ENCODE assay signal across 23 cellular contexts in genomic region chr11:60957188-60957587, GRCh38. TPM values are rescaled to one million over a fixed set of nuclear protein-coding genes. Genes with fewer than 3 reads are reported as not detected.
DNase-seq lines count a peak whose midpoint lies in the region; ATAC-seq, FAIRE-seq and TF ChIP-seq lines count a peak whose summit lies in the region.
"Had no signal": no experiment of that assay in that cellular context is flagged by ENCODE, and none has a peak within 500 bp of the region (broad histone marks: within the 10 kb centered on the region; RNA-seq: fewer than 3 reads in every experiment).

No MANE protein-coding gene starts in this region.

- H4K20me1 ChIP-seq in astrocyte (ENCODE audit: insufficient read depth, low read length) = no peaks in the 10 kb centered on the region
- no peaks in the 10 kb centered on the region for H4K20me1 ChIP-seq in fibroblast of lung (ENCODE audit: control insufficient read depth, extremely low read depth, insufficient read depth, low read length)
- no peaks in the 10 kb centered on the region for H4K20me1 ChIP-seq in osteoblast (ENCODE audit: insufficient read depth, low read length)

- TF ChIP-seq CTCF in astrocyte (IDR thresholded peaks at IDR 0.05; ENCODE audit: insufficient read depth, low read depth, low read length) (no peak), fibroblast of lung (conservative IDR thresholded peaks at IDR 0.05 in 1 of 2, IDR thresholded peaks at IDR 0.05 in 1 of 2; ENCODE audit: low read depth in 1 of 2, low read length in 2 of 2) (no peak), osteoblast (IDR thresholded peaks at IDR 0.05; ENCODE audit: extremely low read depth, low read depth, low read length) (no peak), pancreas (IDR thresholded peaks at IDR 0.05) (no peak)

- WGBS in pancreas, 2 donors = 66 to 79% methylated on average over 4 of the region's 4 CpGs

- H2AFZ ChIP-seq in astrocyte (ENCODE audit: low read depth, low read length) (no peak overlapping the region), fibroblast of lung (ENCODE audit: low read length) (no peak overlapping the region), osteoblast (ENCODE audit: low read length) (no peak overlapping the region)

- H3K9me3 ChIP-seq in astrocyte (ENCODE audit: insufficient read depth, low read depth, low read length) (no peaks in the 10 kb centered on the region), fibroblast of lung (ENCODE audit: control insufficient read depth, insufficient read depth, low read depth, low read length) (no peaks in the 10 kb centered on the region), osteoblast (ENCODE audit: low read depth, low read length) (no peaks in the 10 kb centered on the region), pancreas (no peaks in the 10 kb centered on the region)
- H3K9me3 ChIP-seq: left ventricle myocardium inferior, right lobe of liver had no signal

- H3K4me1 ChIP-seq in astrocyte (ENCODE audit: insufficient read depth, low read length) = peaks cover 2% of the 10 kb centered on the region
- no peaks in the 10 kb centered on the region for H3K4me1 ChIP-seq in fibroblast of lung (ENCODE audit: control insufficient read depth, extremely low read depth, insufficient read depth, low read length)
- H3K4me1 ChIP-seq in osteoblast (ENCODE audit: insufficient read depth, low read length) = peaks cover 11% of the 10 kb centered on the region
- H3K4me1 ChIP-seq in pancreas = no peaks in the 10 kb centered on the region

- H3K36me3 ChIP-seq in astrocyte (ENCODE audit: insufficient read depth, low read length) (no peaks in the 10 kb centered on the region), fibroblast of lung (ENCODE audit: control insufficient read depth, insufficient read depth, low read length) (no peaks in the 10 kb centered on the region), osteoblast (ENCODE audit: insufficient read depth, low read length) (no peaks in the 10 kb centered on the region), pancreas (no peaks in the 10 kb centered on the region)
- H3K36me3 ChIP-seq: left ventricle myocardium inferior, right lobe of liver had no signal

- H3K4me2 ChIP-seq in astrocyte (ENCODE audit: low read length) (no peak overlapping the region), fibroblast of lung (ENCODE audit: extremely low read depth, insufficient read depth, low read length) (no peak overlapping the region), osteoblast (ENCODE audit: insufficient read depth, low read length) (no peak overlapping the region)

- H3K9ac ChIP-seq in astrocyte (ENCODE audit: low read length) (no peak overlapping the region), fibroblast of lung (ENCODE audit: insufficient read depth, low read length) (no peak overlapping the region)

- H3K4me1 Mint-ChIP-seq in astrocyte (ENCODE audit: low read depth, unreplicated experiment) = peaks cover 4% of the 10 kb centered on the region

- H3K27me3 ChIP-seq in astrocyte (ENCODE audit: insufficient read depth, low read length) = peaks cover 7% of the 10 kb centered on the region
- peaks cover 3% of the 10 kb centered on the region for H3K27me3 ChIP-seq in fibroblast of lung (ENCODE audit: control insufficient read depth, insufficient read depth, low read length)
- H3K27me3 ChIP-seq in osteoblast (ENCODE audit: insufficient read depth, low read length) = peaks cover 12% of the 10 kb centered on the region
- no peaks in the 10 kb centered on the region for H3K27me3 ChIP-seq in pancreas
- H3K27me3 ChIP-seq: right lobe of liver had no signal

- FAIRE-seq in astrocyte (lab: Jason Lieb, UNC) (no peak), pancreas (lab: Jason Lieb, UNC) (no peak)
- FAIRE-seq: frontal cortex had no signal

- H3K27ac Mint-ChIP-seq in astrocyte (ENCODE audit: unreplicated experiment) = no peak overlapping the region
- H3K27ac Mint-ChIP-seq: nephron had no signal

- H3K79me2 ChIP-seq in astrocyte (ENCODE audit: insufficient read depth, low read length) (no peaks in the 10 kb centered on the region), fibroblast of lung (ENCODE audit: control insufficient read depth, insufficient read depth, low read length) (no peaks in the 10 kb centered on the region), osteoblast (ENCODE audit: insufficient read depth, low read length) (no peaks in the 10 kb centered on the region)

- ATAC-seq in pancreas = no peak
- ATAC-seq: activated CD4-positive, CD25-positive, alpha-beta regulatory T cell treated with anti-CD3 and anti-CD28 coated beads, Interleukin-2, amount 50 U/mL, for 24 hours; activated T-cell treated with anti-CD3 and anti-CD28 coated beads, Interleukin-2, amount 50 U/mL, for 4 hours; right lobe of liver; stimulated activated naive CD8-positive, alpha-beta T cell treated with anti-CD3 and anti-CD28 coated beads, Interleukin-15, Interleukin-2, amounts not matched to agents 100 U/mL and 50 U/mL, for 24 hours had no signal

- H3K9me3 Mint-ChIP-seq in astrocyte (ENCODE audit: unreplicated experiment) = peaks cover 6% of the 10 kb centered on the region
- H3K9me3 Mint-ChIP-seq: activated T-cell treated with anti-CD3 and anti-CD28 coated beads, Interleukin-2, amount 50 U/mL, for 4 hours; nephron had no signal

- H3K27me3 Mint-ChIP-seq in astrocyte (ENCODE audit: low read depth, unreplicated experiment) = peaks cover 44% of the 10 kb centered on the region

- no peak overlapping the region for H3K4me3 Mint-ChIP-seq in astrocyte (ENCODE audit: unreplicated experiment)
- H3K4me3 Mint-ChIP-seq: activated T-cell treated with anti-CD3 and anti-CD28 coated beads, Interleukin-2, amount 50 U/mL, for 4 hours; nephron had no signal

- peaks cover 2% of the 10 kb centered on the region for H3K36me3 Mint-ChIP-seq in astrocyte (ENCODE audit: low read depth, unreplicated experiment)

- intact Hi-C loops in pancreas (cut with DNase I) = no loop called here

- H3K4me3 ChIP-seq in astrocyte (ENCODE audit: insufficient read depth, low read depth, low read length) (no peak overlapping the region), fibroblast of lung (replicated peaks in 1 of 4; ENCODE audit: control extremely low read depth in 1 of 4, insufficient read depth in 1 of 4, low read depth in 3 of 4, low read length in 4 of 4) (no peak overlapping the region), osteoblast (ENCODE audit: insufficient read depth, low read length) (no peak overlapping the region), pancreas (no peak overlapping the region)
- H3K4me3 ChIP-seq: left ventricle myocardium inferior, right lobe of liver had no signal

- peak; percentile 72 for DNase-seq in HCEC 1CT
- peak; percentile 15 for DNase-seq in astrocyte (ENCODE audit: low read depth)
- DNase-seq in fibroblast of lung (ENCODE audit: low read depth in 2 of 2) = peak; percentile 30 to 32
- peak; percentile 92 for DNase-seq in osteoblast (ENCODE audit: insufficient read length, low spot score, missing footprints)
- DNase-seq in COR-L47 (lab: John Stamatoyannopoulos, UW) = no peak
- DNase-seq in activated CD4-positive, alpha-beta T cell treated with anti-CD3 and anti-CD28 coated beads for 4 hours = no peak
- DNase-seq in pancreas = no peak
- DNase-seq: activated naive CD4-positive, alpha-beta T cell; activated T-cell treated with anti-CD3 and anti-CD28 coated beads, Interleukin-2, amount 50 U/mL, for 4 hours; amniotic stem cell; caudate nucleus; hypothalamus; left ventricle myocardium inferior; NCI-H1694 treated with DMSO at 0.1 percent for 48 hours; NCI-H2171; NCI-H510A treated with DMSO at 0.1 percent for 48 hours; NK-92 treated with Interleukin-12 subunit alpha and Interleukin-12 subunit beta, amount 100 ng/mL, for 24 hours; right lobe of liver; stimulated activated naive CD8-positive, alpha-beta T cell treated with anti-CD3 and anti-CD28 coated beads, Interleukin-15, Interleukin-2, amounts not matched to agents 100 U/mL and 50 U/mL, for 24 hours had no signal

- no peak overlapping the region for H3K27ac ChIP-seq in astrocyte (ENCODE audit: low read depth, low read length)
- no peak overlapping the region for H3K27ac ChIP-seq in fibroblast of lung (ENCODE audit: insufficient read depth, low read length)
- no peak overlapping the region for H3K27ac ChIP-seq in osteoblast (ENCODE audit: low read depth, low read length)
- H3K27ac ChIP-seq in pancreas = no peak overlapping the region
- H3K27ac ChIP-seq: C4-2B, left ventricle myocardium inferior, right lobe of liver had no signal

RNA-seq across cellular contexts. Expression of gene SLC15A3, which starts 5.2 kb away (rescaled TPM):
- 66.3 and 87.8 TPM in 2 replicates for total RNA-seq in astrocyte
- total RNA-seq in fibroblast of lung = 19.5 and 29.9 TPM in 2 replicates
- 5.8 and 10.5 TPM in 2 replicates for polyA plus RNA-seq in fibroblast of lung
- 18.7 and 37.0 TPM in 2 replicates for polyA plus RNA-seq in fibroblast of lung (2012)
- polyA minus RNA-seq in fibroblast of lung (ENCODE audit: low replicate concordance) = 34.8 and 117 TPM in 2 replicates
- 10.9 and 13.0 TPM in 2 replicates for total RNA-seq in osteoblast
- 10 to 100 TPM in 2 of 6 donors, 1 to 10 TPM in 4; 2.0 to 25.3 (median 4.5) TPM for total RNA-seq in pancreas
- polyA plus RNA-seq in pancreas = 1 to 10 TPM; 5.8 to 7.7 TPM

RNA-seq across cellular contexts. Expression of gene CD6, which starts 14.3 kb away (rescaled TPM):
- total RNA-seq in astrocyte (0.39 and 0.58 TPM in 2 replicates), fibroblast of lung (not detected in 2 replicates), osteoblast (not detected in 2 replicates), pancreas (1 to 10 TPM in 4 of 6 donors, under 1 TPM in 2; 0.23 to 2.3 (median 1.2) TPM)
- polyA plus RNA-seq in fibroblast of lung (not detected in 2 replicates), pancreas (under 1 TPM; 0.65 to 0.96 TPM)
- not detected in 2 replicates for polyA plus RNA-seq in fibroblast of lung (2012)
- polyA minus RNA-seq in fibroblast of lung (ENCODE audit: low replicate concordance) = not detected in 2 replicates

RNA-seq across cellular contexts. Expression of gene TMEM132A, which starts 32.9 kb away (rescaled TPM):
- total RNA-seq in astrocyte = 117 TPM in 2 replicates
- 13.2 and 20.8 TPM in 2 replicates for total RNA-seq in fibroblast of lung
- polyA plus RNA-seq in fibroblast of lung = 6.7 and 6.9 TPM in 2 replicates
- polyA plus RNA-seq in fibroblast of lung (2012) = 15.5 and 19.7 TPM in 2 replicates
- polyA minus RNA-seq in fibroblast of lung (ENCODE audit: low replicate concordance) = 9.1 and 12.5 TPM in 2 replicates
- 12.1 and 19.5 TPM in 2 replicates for total RNA-seq in osteoblast
- total RNA-seq in pancreas = 10 to 100 TPM in 2 of 6 donors, 1 to 10 TPM in 4; 3.1 to 36.7 (median 3.6) TPM
- 10 to 100 TPM in 1 of 2 donors, 1 to 10 TPM in 1; 5.9 to 12.1 TPM for polyA plus RNA-seq in pancreas

RNA-seq across cellular contexts. Expression of gene TMEM109, which starts 43.2 kb away (rescaled TPM):
- total RNA-seq in astrocyte = 72.8 and 72.9 TPM in 2 replicates
- 18.7 and 21.5 TPM in 2 replicates for total RNA-seq in fibroblast of lung
- 34.9 and 42.4 TPM in 2 replicates for polyA plus RNA-seq in fibroblast of lung
- 75.9 and 84.1 TPM in 2 replicates for polyA plus RNA-seq in fibroblast of lung (2012)
- polyA minus RNA-seq in fibroblast of lung (ENCODE audit: low replicate concordance) = 130 and 134 TPM in 2 replicates
- total RNA-seq in osteoblast = 36.6 and 38.6 TPM in 2 replicates
- 10 to 100 TPM; 35.1 to 51.9 (median 40.0) TPM for total RNA-seq in pancreas
- polyA plus RNA-seq in pancreas = 10 to 100 TPM; 28.2 to 53.0 TPM

RNA-seq across cellular contexts. Expression of gene PRPF19, which starts 50.8 kb away (rescaled TPM):
- total RNA-seq in astrocyte (58.4 and 61.9 TPM in 2 replicates), fibroblast of lung (34.7 and 37.7 TPM in 2 replicates), osteoblast (39.8 and 46.0 TPM in 2 replicates), pancreas (10 to 100 TPM; 33.9 to 50.1 (median 45.5) TPM)
- polyA plus RNA-seq in fibroblast of lung (32.6 and 55.6 TPM in 2 replicates), pancreas (10 to 100 TPM; 44.2 to 50.1 TPM)
- 55.0 and 87.5 TPM in 2 replicates for polyA plus RNA-seq in fibroblast of lung (2012)
- polyA minus RNA-seq in fibroblast of lung (ENCODE audit: low replicate concordance) = 79.5 and 138 TPM in 2 replicates

Comparison
In these comparisons a context has a peak if more than half of its experiments do, and no peak if none do; other contexts are left out.
1. DNase-seq: peak in HCEC 1CT (single experiment), astrocyte (single experiment), fibroblast of lung (2 of 2) and osteoblast (single experiment); none in COR-L47 (single experiment), activated CD4-positive, alpha-beta T cell treated with anti-CD3 and anti-CD28 coated beads for 4 hours (0 of 2) and pancreas (0 of 6).